Comparison of ENCODE assay signal across 1 cellular context in the genomic region with DNA sequence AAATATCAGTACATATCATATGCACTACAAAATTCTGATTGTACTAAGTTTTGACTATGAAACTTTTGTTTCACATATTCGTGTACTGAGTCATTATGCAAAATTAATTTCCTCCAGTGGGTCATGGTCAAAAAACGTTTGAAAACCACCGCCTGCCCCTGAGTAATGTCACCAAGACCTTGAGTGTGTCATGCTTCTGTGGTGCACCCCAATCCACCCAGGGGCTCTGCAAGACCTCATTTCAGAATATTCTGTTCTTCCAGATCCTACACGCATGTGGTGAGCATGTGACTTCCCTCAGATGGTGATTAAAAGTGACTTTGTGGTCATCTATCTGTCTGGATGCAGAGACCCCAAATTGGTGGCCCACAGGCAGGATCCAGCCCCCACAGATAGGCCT.
TF ChIP-seq lines count a peak whose summit lies in the region.

No MANE protein-coding gene starts in this region.

TF ChIP-seq in WTC11, 78 proteins besides CTCF, POLR2A, EP300 and RAD21 (continued from another document):
- TF ChIP-seq, protein P1, sequence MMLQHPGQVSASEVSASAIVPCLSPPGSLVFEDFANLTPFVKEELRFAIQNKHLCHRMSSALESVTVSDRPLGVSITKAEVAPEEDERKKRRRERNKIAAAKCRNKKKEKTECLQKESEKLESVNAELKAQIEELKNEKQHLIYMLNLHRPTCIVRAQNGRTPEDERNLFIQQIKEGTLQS (CRISPR knock-in tag; conservative IDR thresholded peaks at IDR 0.05) = no peak
- TF ChIP-seq ATF1 (CRISPR knock-in tag; IDR thresholded peaks at IDR 0.05) (no peak), JUN (CRISPR knock-in tag; IDR thresholded peaks at IDR 0.05) (no peak), TEAD4 (CRISPR knock-in tag; IDR thresholded peaks at IDR 0.05) (no peak), ETV6 (CRISPR knock-in tag; IDR thresholded peaks at IDR 0.05) (no peak), ZNF416 (CRISPR knock-in tag; IDR thresholded peaks at IDR 0.05) (no peak), ZNF263 (CRISPR knock-in tag; IDR thresholded peaks at IDR 0.05; ENCODE audit: low read depth) (no peak)
- TF ChIP-seq, protein P2, sequence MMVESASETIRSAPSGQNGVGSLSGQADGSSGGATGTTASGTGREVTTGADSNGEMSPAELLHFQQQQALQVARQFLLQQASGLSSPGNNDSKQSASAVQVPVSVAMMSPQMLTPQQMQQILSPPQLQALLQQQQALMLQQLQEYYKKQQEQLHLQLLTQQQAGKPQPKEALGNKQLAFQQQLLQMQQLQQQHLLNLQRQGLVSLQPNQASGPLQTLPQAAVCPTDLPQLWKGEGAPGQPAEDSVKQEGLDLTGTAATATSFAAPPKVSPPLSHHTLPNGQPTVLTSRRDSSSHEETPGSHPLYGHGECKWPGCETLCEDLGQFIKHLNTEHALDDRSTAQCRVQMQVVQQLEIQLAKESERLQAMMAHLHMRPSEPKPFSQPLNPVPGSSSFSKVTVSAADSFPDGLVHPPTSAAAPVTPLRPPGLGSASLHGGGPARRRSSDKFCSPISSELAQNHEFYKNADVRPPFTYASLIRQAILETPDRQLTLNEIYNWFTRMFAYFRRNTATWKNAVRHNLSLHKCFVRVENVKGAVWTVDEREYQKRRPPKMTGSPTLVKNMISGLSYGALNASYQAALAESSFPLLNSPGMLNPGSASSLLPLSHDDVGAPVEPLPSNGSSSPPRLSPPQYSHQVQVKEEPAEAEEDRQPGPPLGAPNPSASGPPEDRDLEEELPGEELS (CRISPR knock-in tag; IDR thresholded peaks at IDR 0.05) = no peak
- TF ChIP-seq, protein P3, sequence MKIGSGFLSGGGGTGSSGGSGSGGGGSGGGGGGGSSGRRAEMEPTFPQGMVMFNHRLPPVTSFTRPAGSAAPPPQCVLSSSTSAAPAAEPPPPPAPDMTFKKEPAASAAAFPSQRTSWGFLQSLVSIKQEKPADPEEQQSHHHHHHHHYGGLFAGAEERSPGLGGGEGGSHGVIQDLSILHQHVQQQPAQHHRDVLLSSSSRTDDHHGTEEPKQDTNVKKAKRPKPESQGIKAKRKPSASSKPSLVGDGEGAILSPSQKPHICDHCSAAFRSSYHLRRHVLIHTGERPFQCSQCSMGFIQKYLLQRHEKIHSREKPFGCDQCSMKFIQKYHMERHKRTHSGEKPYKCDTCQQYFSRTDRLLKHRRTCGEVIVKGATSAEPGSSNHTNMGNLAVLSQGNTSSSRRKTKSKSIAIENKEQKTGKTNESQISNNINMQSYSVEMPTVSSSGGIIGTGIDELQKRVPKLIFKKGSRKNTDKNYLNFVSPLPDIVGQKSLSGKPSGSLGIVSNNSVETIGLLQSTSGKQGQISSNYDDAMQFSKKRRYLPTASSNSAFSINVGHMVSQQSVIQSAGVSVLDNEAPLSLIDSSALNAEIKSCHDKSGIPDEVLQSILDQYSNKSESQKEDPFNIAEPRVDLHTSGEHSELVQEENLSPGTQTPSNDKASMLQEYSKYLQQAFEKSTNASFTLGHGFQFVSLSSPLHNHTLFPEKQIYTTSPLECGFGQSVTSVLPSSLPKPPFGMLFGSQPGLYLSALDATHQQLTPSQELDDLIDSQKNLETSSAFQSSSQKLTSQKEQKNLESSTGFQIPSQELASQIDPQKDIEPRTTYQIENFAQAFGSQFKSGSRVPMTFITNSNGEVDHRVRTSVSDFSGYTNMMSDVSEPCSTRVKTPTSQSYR (CRISPR knock-in tag; IDR thresholded peaks at IDR 0.05) = no peak
- TF ChIP-seq, protein P4, sequence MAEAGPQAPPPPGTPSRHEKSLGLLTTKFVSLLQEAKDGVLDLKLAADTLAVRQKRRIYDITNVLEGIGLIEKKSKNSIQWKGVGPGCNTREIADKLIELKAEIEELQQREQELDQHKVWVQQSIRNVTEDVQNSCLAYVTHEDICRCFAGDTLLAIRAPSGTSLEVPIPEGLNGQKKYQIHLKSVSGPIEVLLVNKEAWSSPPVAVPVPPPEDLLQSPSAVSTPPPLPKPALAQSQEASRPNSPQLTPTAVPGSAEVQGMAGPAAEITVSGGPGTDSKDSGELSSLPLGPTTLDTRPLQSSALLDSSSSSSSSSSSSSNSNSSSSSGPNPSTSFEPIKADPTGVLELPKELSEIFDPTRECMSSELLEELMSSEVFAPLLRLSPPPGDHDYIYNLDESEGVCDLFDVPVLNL (CRISPR knock-in tag; IDR thresholded peaks at IDR 0.05; ENCODE audit: borderline replicate concordance, low read depth) = no peak
TF ChIP-seq in WTC11: peak in this region for 0.
